8 cellular contexts compared by ENCODE assay signal in genomic region chr18:56638232-56639093, GRCh38.
DNase-seq lines count a peak whose midpoint lies in the region; ATAC-seq lines count a peak whose summit lies in the region.

TSS of gene TXNL1 (minus strand) at chr18:56638592. CDS start at chr18:56638440, 152 bp downstream.

- H4K20me1 ChIP-seq in BLaER1, result peaks cover 46% of the 10 kb centered on the region

- DNase-seq in NCI-H748 (lab: John Stamatoyannopoulos, UW; ENCODE audit: unreplicated experiment), result peak; percentile 100
- peak; percentile 99 for DNase-seq in activated CD4-positive, alpha-beta T cell treated with anti-CD3 and anti-CD28 coated beads, Interleukin-2, amount 50 U/mL, for 1 hour
- DNase-seq in dedifferentiated amniotic fluid mesenchymal stem cell (ENCODE audit: extremely low spot score), result peak; percentile 99
- peak; percentile 100 for DNase-seq in left kidney (ENCODE audit: low read depth, low spot score)
- peak; percentile 99 for DNase-seq in stimulated activated CD4-positive, alpha-beta T cell treated with anti-CD3 and anti-CD28 coated beads, Interleukin-2, amount 100 ng/mL, for 24 hours

- H3K27ac ChIP-seq in BLaER1, result peak within 1 kb of the TSS; percentile 86

- H3K36me3 ChIP-seq in BLaER1, result peaks cover 13% of the 10 kb centered on the region

- no peaks in the 10 kb centered on the region for H3K9me3 ChIP-seq in BLaER1

- peak within 1 kb of the TSS; percentile 80 for H3K4me2 ChIP-seq in BLaER1

- peaks cover 25% of the 10 kb centered on the region for H3K4me1 ChIP-seq in BLaER1

- peak within 1 kb of the TSS; percentile 91 for H3K9ac ChIP-seq in BLaER1

- peak within 1 kb of the TSS; percentile 83 for H3K4me3 ChIP-seq in BLaER1

- ATAC-seq in GM19351 (IDR thresholded peaks at IDR 0.05; ENCODE audit: unreplicated experiment) (peak; percentile 95), HG03521 (IDR thresholded peaks at IDR 0.05; ENCODE audit: unreplicated experiment) (peak; percentile 97)

- no peaks in the 10 kb centered on the region for H3K27me3 ChIP-seq in BLaER1

Comparison
In these comparisons a context has a peak if more than half of its experiments do, and no peak if none do; other contexts are left out.
1. Peak in every context shown above with its lines: DNase-seq, ATAC-seq, H3K4me3 ChIP-seq and H3K27ac ChIP-seq.